ENCODE assay signal across 1 cellular context in genomic region chr15:68626739-68627138, GRCh38.
A peak's percentile ranks its signal among the peaks of the same experiment; 100 is the strongest.
TF ChIP-seq lines count a peak whose summit lies in the region.

No MANE protein-coding gene starts in this region.

TF ChIP-seq in H1, 55 proteins besides CTCF, POLR2A, EP300 and RAD21:
- TF ChIP-seq KDM1A (IDR thresholded peaks at IDR 0.05; ENCODE audit: borderline replicate concordance, low read length) (0 out of 2 replicates have a peak, but pooled peaks have one; percentile 29), CBX8 (IDR thresholded peaks at IDR 0.05; ENCODE audit: borderline replicate concordance, low read depth, low read length) (no peak)
